ENCODE assay signal across 24 cellular contexts in the genomic region with DNA sequence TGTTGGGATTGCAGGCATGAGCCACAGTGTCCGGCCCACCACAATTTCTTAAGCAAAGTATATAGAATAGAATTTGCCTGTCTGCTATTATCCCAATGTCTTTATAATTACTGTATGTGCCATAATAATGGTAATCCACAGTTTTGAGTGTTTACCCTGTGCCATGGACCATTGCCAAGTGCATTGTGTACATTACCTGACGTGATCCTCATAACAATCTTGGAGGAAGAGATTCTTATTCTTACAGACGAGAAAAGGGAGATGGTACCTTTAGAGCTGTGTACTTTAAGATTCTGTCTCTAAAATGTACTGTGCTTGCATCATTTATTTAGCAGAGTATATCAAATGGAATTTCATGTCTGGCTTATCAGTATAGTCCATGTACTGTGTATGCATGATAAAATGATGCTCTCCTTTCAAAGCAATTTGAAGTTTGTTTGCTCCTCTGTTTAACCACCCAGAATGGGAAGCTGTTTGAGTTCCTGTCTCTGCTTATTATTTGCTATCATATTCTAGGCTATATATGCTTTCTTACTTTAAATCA. TPM values are rescaled to one million over a fixed set of nuclear protein-coding genes. Genes with fewer than 3 reads are reported as not detected.
A peak's percentile ranks its signal among the peaks of the same experiment; 100 is the strongest.
DNase-seq lines count a peak whose midpoint lies in the region; FAIRE-seq and TF ChIP-seq lines count a peak whose summit lies in the region.
"Had no signal": no experiment of that assay in that cellular context is flagged by ENCODE, and none has a peak within 500 bp of the region (broad histone marks: within the 10 kb centered on the region; RNA-seq: fewer than 3 reads in every experiment).

No MANE protein-coding gene starts in this region.

- H3K36me3 ChIP-seq in endothelial cell of umbilical vein (ENCODE audit: control insufficient read depth in 2 of 2, extremely low read depth in 1 of 2, insufficient read depth in 2 of 2, low read length in 2 of 2) = no peaks in the 10 kb centered on the region
- no peaks in the 10 kb centered on the region for H3K36me3 ChIP-seq in testis (ENCODE audit: low read depth, missing control alignments)
- H3K36me3 ChIP-seq: neutrophil, prostate gland, uterus had no signal

- H3K9ac ChIP-seq in endothelial cell of umbilical vein (replicated peaks; ENCODE audit: extremely low read depth, insufficient read depth, low read length) = no peak overlapping the region

- no peaks in the 10 kb centered on the region for H4K20me1 ChIP-seq in endothelial cell of umbilical vein (replicated peaks; ENCODE audit: control insufficient read depth, extremely low read depth, insufficient read depth, low read length)

- H3K27ac ChIP-seq in 22Rv1 (peak overlapping the region; percentile 35), endothelial cell of umbilical vein (ENCODE audit: insufficient read depth, low read depth, low read length) (no peak overlapping the region), testis (no peak overlapping the region)
- H3K27ac ChIP-seq: esophagus muscularis mucosa, neutrophil, SK-N-MC, uterus had no signal

- H3K4me1 ChIP-seq in endothelial cell of umbilical vein (ENCODE audit: control insufficient read depth, extremely low read depth, insufficient read depth, low read length) (peaks cover 17% of the 10 kb centered on the region), testis (peaks cover 7% of the 10 kb centered on the region)
- H3K4me1 ChIP-seq: uterus had no signal

- dilution Hi-C loops in endothelial cell of umbilical vein (cut with MboI; ENCODE audit: extremely low pct_ligation_motif_present, low sequenced_read_pairs) = no loop called here

- 84 to 86% methylated on average over 3 of the region's 3 CpGs for WGBS in testis, 2 donors

- TF ChIP-seq CTCF in 22Rv1 (IDR thresholded peaks at IDR 0.05) (no peak), endothelial cell of umbilical vein (IDR thresholded peaks at IDR 0.05; ENCODE audit: extremely low read depth in 1 of 2, insufficient read depth in 1 of 2, low read depth in 1 of 2, low read length in 2 of 2) (no peak), testis (IDR thresholded peaks at IDR 0.05) (no peak)

- H3K27me3 ChIP-seq in endothelial cell of umbilical vein (ENCODE audit: control insufficient read depth in 2 of 2, insufficient read depth in 2 of 2, low read length in 2 of 2) (no peaks in the 10 kb centered on the region), testis (no peaks in the 10 kb centered on the region)
- H3K27me3 ChIP-seq: esophagus muscularis mucosa, neutrophil, uterus had no signal

- H3K79me2 ChIP-seq in endothelial cell of umbilical vein (ENCODE audit: control insufficient read depth, insufficient read depth, low read length) = no peaks in the 10 kb centered on the region

- CTCF ChIA-PET in endothelial cell of umbilical vein (lab: Charles Lee) = interaction anchor here (1.0 to 2.5 kb wide), 3 partner anchors 10 to 67 kb away, joined by 3 to 12 read pairs (median 3); no protein-coding TSS in a partner anchor

- H2AFZ ChIP-seq in endothelial cell of umbilical vein (ENCODE audit: low read depth, low read length) = no peak overlapping the region

- FAIRE-seq in endothelial cell of umbilical vein (lab: Jason Lieb, UNC) = peak; percentile 8
- FAIRE-seq: colon had no signal

- H3K9me3 ChIP-seq in endothelial cell of umbilical vein (replicated peaks; ENCODE audit: control insufficient read depth, insufficient read depth, low read length) = no peaks in the 10 kb centered on the region
- no peaks in the 10 kb centered on the region for H3K9me3 ChIP-seq in testis
- H3K9me3 ChIP-seq: esophagus muscularis mucosa, neutrophil, prostate gland, uterus had no signal

- no peaks in the 10 kb centered on the region for H3K9me1 ChIP-seq in endothelial cell of umbilical vein (replicated peaks; ENCODE audit: control insufficient read depth, extremely low read depth, insufficient read depth, low read length)

- DNase-seq in COR-L47 (lab: John Stamatoyannopoulos, UW) = peak; percentile 47
- DNase-seq in NCI-H69 (lab: John Stamatoyannopoulos, UW) = peak; percentile 95
- DNase-seq in endothelial cell of umbilical vein (ENCODE audit: low read depth, low spot score) = no peak
- DNase-seq in 8988T = no peak
- DNase-seq in testis = no peak
- no peak for DNase-seq in DMS 273 (lab: John Stamatoyannopoulos, UW; ENCODE audit: unreplicated experiment)
- DNase-seq: activated CD4-positive, alpha-beta memory T cell treated with anti-CD3 and anti-CD28 coated beads, Interleukin-2, amount 10 ng/mL, durations not matched to agents 7 days and 5 days; activated CD4-positive, CD25-positive, alpha-beta regulatory T cell; activated gamma-delta T cell; activated T-cell treated with anti-CD3 and anti-CD28 coated beads for 4 hours; effector memory CD4-positive, alpha-beta T cell; HFFc6; KG1; MV-4-11; NCI-H2171 treated with DMSO at 0.1 percent for 48 hours; RPMI8226; uterus had no signal

- no peak overlapping the region for H3K4me2 ChIP-seq in endothelial cell of umbilical vein (ENCODE audit: insufficient read depth, low read length)

- no TSS peak for BruUV-seq in endothelial cell of umbilical vein (replicated peaks; lab: Mats Ljungman, UMichigan)

- POLR2A ChIA-PET in endothelial cell of umbilical vein (lab: Charles Lee) = no interaction called here

- intact Hi-C loops in endothelial cell of umbilical vein (cut with micrococcal nuclease) (no loop called here), testis (cut with DNase I; ENCODE audit: low total_unique reads) (no loop called here)

- TF ChIP-seq POLR2A in endothelial cell of umbilical vein (IDR thresholded peaks at IDR 0.05; ENCODE audit: low read depth, low read length) = no peak
- TF ChIP-seq POLR2A in testis (IDR thresholded peaks at IDR 0.05) = no peak

- H3K4me3 ChIP-seq in endothelial cell of umbilical vein (replicated peaks in 1 of 3; ENCODE audit: insufficient read depth in 1 of 3, low read depth in 1 of 3, low read length in 3 of 3) (no peak overlapping the region), testis (no peak overlapping the region)
- H3K4me3 ChIP-seq: esophagus muscularis mucosa, lung, prostate gland, SK-N-MC, uterus had no signal

TF ChIP-seq in endothelial cell of umbilical vein, 7 proteins besides CTCF, POLR2A, EP300 and RAD21:
- TF ChIP-seq, protein P1, sequence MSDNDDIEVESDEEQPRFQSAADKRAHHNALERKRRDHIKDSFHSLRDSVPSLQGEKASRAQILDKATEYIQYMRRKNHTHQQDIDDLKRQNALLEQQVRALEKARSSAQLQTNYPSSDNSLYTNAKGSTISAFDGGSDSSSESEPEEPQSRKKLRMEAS (IDR thresholded peaks at IDR 0.05; ENCODE audit: insufficient read depth, insufficient read length) = no peak
- TF ChIP-seq JUN (IDR thresholded peaks at IDR 0.05; ENCODE audit: borderline replicate concordance, insufficient read depth, insufficient read length, low read depth) (no peak), FOS (IDR thresholded peaks at IDR 0.05; ENCODE audit: borderline replicate concordance, insufficient read depth, low read length) (no peak), MYC (IDR thresholded peaks at IDR 0.05; ENCODE audit: low read depth, low read length) (no peak)

RNA-seq across cellular contexts. Expression of a gene that starts 13.8 kb away (rescaled TPM):
- 58.9 and 61.9 TPM in 2 replicates for total RNA-seq in endothelial cell of umbilical vein
- 29.7 and 35.3 TPM in 2 replicates for polyA plus RNA-seq in endothelial cell of umbilical vein
- polyA plus RNA-seq in endothelial cell of umbilical vein (2011; cell fraction: cytosol; rRNA removed) = 48.8 and 51.7 TPM in 2 replicates
- polyA plus RNA-seq in endothelial cell of umbilical vein (2011; cell fraction: nucleus; rRNA removed) = 43.0 and 46.3 TPM in 2 replicates
- 39.2 and 43.2 TPM in 2 replicates for polyA plus RNA-seq in endothelial cell of umbilical vein (2012)
- polyA minus RNA-seq in endothelial cell of umbilical vein = 42.5 and 44.7 TPM in 2 replicates
- polyA minus RNA-seq in endothelial cell of umbilical vein (2011; cell fraction: cytosol; rRNA and poly(A)+ RNA removed) = 8.6 TPM
- polyA minus RNA-seq in endothelial cell of umbilical vein (2011; cell fraction: nucleus; rRNA and poly(A)+ RNA removed) = 19.7 and 22.6 TPM in 2 replicates
- 10 to 100 TPM; 56.8 to 63.7 TPM for total RNA-seq in testis
- 133 TPM for polyA plus RNA-seq in testis (ENCODE audit: insufficient read depth, low read depth, low replicate concordance)

Comparison
In these comparisons a context has a peak if more than half of its experiments do, and no peak if none do; other contexts are left out.
1. DNase-seq: peak in COR-L47 (single experiment) and NCI-H69 (single experiment); none in endothelial cell of umbilical vein (single experiment), 8988T (single experiment), testis (single experiment) and DMS 273 (single experiment).